Comparison of ENCODE assay signal across 34 cellular contexts in genomic region chr22:47084226-47084625, GRCh38.
"Had no signal": no experiment of that assay in that cellular context is flagged by ENCODE, and none has a peak within 500 bp of the region (broad histone marks: within the 10 kb centered on the region; RNA-seq: fewer than 3 reads in every experiment).

No MANE protein-coding gene starts in this region.

- H3K4me1 ChIP-seq: esophagus squamous epithelium, heart right ventricle, lower lobe of right lung, parathyroid adenoma, suprapubic skin, vagina had no signal

- H3K27ac Mint-ChIP-seq: immature natural killer cell; mesothelial cell of epicardium; natural killer cell treated with Interleukin-12 subunit alpha and Interleukin-12 subunit beta and Interleukin-15 and Interleukin-18, amount 100 ng/mL, for 72 hours; progenitor cell of endocrine pancreas; stimulated activated naive CD8-positive, alpha-beta T cell treated with anti-CD3 and anti-CD28 coated beads, Interleukin-15, amount 100 ng/mL, for 72 hours had no signal

- H3K4me3 Mint-ChIP-seq: immature natural killer cell; mesothelial cell of epicardium; naive B cell; natural killer cell treated with Interleukin-12 subunit alpha and Interleukin-12 subunit beta and Interleukin-15 and Interleukin-18, amount 100 ng/mL, for 72 hours; neural crest cell; stimulated activated naive CD8-positive, alpha-beta T cell treated with anti-CD3 and anti-CD28 coated beads, Interleukin-15, amount 100 ng/mL, for 72 hours had no signal

- H3K27me3 Mint-ChIP-seq: naive B cell; natural killer cell treated with Interleukin-12 subunit alpha and Interleukin-12 subunit beta and Interleukin-15 and Interleukin-18, amount 100 ng/mL, for 72 hours; progenitor cell of endocrine pancreas; stimulated activated naive CD8-positive, alpha-beta T cell treated with anti-CD3 and anti-CD28 coated beads, Interleukin-15, amount 100 ng/mL, for 72 hours had no signal

- ATAC-seq: heart right ventricle; left colon; left ventricle myocardium superior; lower lobe of right lung; mucosa of descending colon; natural killer cell treated with Interleukin-12 subunit alpha and Interleukin-12 subunit beta and Interleukin-15 and Interleukin-18, amount 100 ng/mL, for 72 hours; sciatic nerve; stimulated activated naive CD8-positive, alpha-beta T cell treated with anti-CD3 and anti-CD28 coated beads, Interleukin-15, amount 100 ng/mL, for 72 hours had no signal

- H3K27me3 ChIP-seq: esophagus squamous epithelium, heart right ventricle, neutrophil, suprapubic skin, vagina had no signal

- H3K36me3 ChIP-seq: esophagus squamous epithelium, heart right ventricle, lower lobe of right lung, neutrophil, suprapubic skin, vagina had no signal

- H3K27ac ChIP-seq: coronary artery, esophagus squamous epithelium, heart right ventricle, lower lobe of right lung, neutrophil, parathyroid adenoma, suprapubic skin, vagina had no signal

- DNase-seq: dermis blood vessel endothelial cell; effector memory CD4-positive, alpha-beta T cell; erythroblast; esophagus squamous epithelium; foreskin melanocyte; glutamatergic neuron; heart right ventricle; hippocampal formation; immature natural killer cell; islet precursor cell; kidney glomerular epithelial cell; left colon; left ventricle myocardium superior; lower lobe of right lung; mucosa of descending colon; naive B cell; stimulated activated CD4-positive, alpha-beta T cell treated with anti-CD3 and anti-CD28 coated beads, Interleukin-12 subunit alpha, Interleukin-12 subunit beta, amount 100 ng/mL, for 4 hours; stimulated activated CD4-positive, alpha-beta T cell treated with anti-CD3 and anti-CD28 coated beads, Interleukin-1b, Interleukin-23, amount 100 ng/mL, for 48 hours; stimulated activated CD4-positive, alpha-beta T cell treated with anti-CD3 and anti-CD28 coated beads, Interleukin-4, amount 100 ng/mL, for 1 hour; stimulated activated CD8-positive, alpha-beta memory T cell treated with anti-CD3 and anti-CD28 coated beads, Interleukin-4, amount 100 ng/mL, for 48 hours; stimulated activated naive CD4-positive, alpha-beta T cell; stimulated activated naive CD8-positive, alpha-beta T cell treated with anti-CD3 and anti-CD28 coated beads, Interleukin-15, amount 100 ng/mL, for 72 hours; trophoblast cell had no signal

- H3K4me1 Mint-ChIP-seq: mesothelial cell of epicardium had no signal

- H3K9me3 ChIP-seq: esophagus squamous epithelium, lower lobe of right lung, mucosa of descending colon, neutrophil, suprapubic skin, vagina had no signal

- H3K4me3 ChIP-seq: coronary artery, esophagus squamous epithelium, heart right ventricle, lower lobe of right lung, mucosa of descending colon, smooth muscle cell, suprapubic skin, vagina had no signal
